8 cellular contexts compared by ENCODE assay signal in the genomic region with DNA sequence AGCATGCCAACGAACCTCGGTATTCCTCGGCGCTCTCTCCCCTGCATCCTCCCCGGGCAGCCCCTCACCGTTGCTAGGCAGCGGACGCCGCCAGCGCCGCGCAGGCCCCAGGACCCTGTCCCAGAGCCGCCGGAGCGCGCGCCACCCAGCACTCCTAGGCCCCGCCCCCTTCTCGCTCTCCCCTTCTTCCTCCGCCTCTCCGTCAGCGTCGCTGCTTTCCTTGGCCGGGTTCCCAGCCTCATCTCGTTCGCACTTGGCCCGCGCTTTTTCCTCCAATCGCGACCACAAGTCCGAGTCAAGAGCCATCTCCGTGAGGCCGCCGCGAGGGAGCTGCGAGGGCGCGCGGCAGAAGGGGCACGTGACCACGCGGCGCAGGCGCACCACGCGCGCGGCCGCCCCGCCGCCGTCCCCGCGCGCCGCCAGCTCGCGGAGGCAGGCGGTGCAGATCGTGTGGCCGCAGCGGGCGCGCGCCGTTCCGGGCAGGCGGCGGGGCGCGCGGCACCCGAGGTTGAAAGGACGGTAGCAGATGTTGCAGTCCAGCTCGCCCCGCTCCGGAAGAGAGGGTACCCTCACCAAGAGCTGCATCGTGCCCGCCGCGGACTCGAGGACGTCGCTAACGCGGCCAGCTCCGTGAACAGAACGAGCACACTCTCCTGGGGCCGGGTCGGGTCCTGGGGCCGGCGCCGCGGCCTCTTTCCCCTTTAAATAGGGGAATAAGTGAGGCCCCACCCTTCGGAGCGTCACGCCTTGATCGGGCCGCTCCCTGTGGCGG. TPM values are rescaled to one million over a fixed set of nuclear protein-coding genes. Genes with fewer than 3 reads are reported as not detected.
DNase-seq lines count a peak whose midpoint lies in the region; ATAC-seq and TF ChIP-seq lines count a peak whose summit lies in the region.

A gene (minus strand): TSS at position 679 of the 772 bp plus-strand sequence. CDS start 94 bp downstream, at position 585.

- peak within 1 kb of the TSS; percentile 50 to 85 (median 76) for H3K27ac ChIP-seq in right lobe of liver

- ATAC-seq in GM19328 (IDR thresholded peaks at IDR 0.05; ENCODE audit: unreplicated experiment) (peak; percentile 66), HG03521 (IDR thresholded peaks at IDR 0.05; ENCODE audit: unreplicated experiment) (peak; percentile 73), right lobe of liver (peak; percentile 82 to 89 (median 84))

- no peaks in the 10 kb centered on the region for H3K36me3 ChIP-seq in right lobe of liver

- H3K9me3 ChIP-seq in right lobe of liver: no peaks in the 10 kb centered on the region

- H3K4me1 ChIP-seq in right lobe of liver: peaks cover 0 to 10% (median 0%) of the 10 kb centered on the region in 4 donors

- DNase-seq in AG20443 (ENCODE audit: low spot score): peak; percentile 93
- peak; percentile 99 for DNase-seq in NCI-H748 (lab: John Stamatoyannopoulos, UW; ENCODE audit: unreplicated experiment)
- peak; percentile 72 for DNase-seq in activated CD4-positive, alpha-beta T cell treated with anti-CD3 and anti-CD28 coated beads, Interleukin-2, amount 50 U/mL, for 4 hours
- peak; percentile 93 for DNase-seq in dermis blood vessel endothelial cell
- DNase-seq in right lobe of liver: peak; percentile 83 to 89 (median 89)
- DNase-seq in stimulated activated CD4-positive, alpha-beta T cell treated with anti-CD3 and anti-CD28 coated beads, Interleukin-4, amount 100 ng/mL, for 1 hour: peak; percentile 85

- H3K4me3 ChIP-seq in right lobe of liver: peak within 1 kb of the TSS; percentile 50 to 62 (median 61)

- no peaks in the 10 kb centered on the region for H3K27me3 ChIP-seq in right lobe of liver

- TF ChIP-seq CTCF in right lobe of liver (IDR thresholded peaks at IDR 0.05): no peak

- intact Hi-C loops in right lobe of liver (cut with DNase I): no loop called here

- 0% methylated on average over 16 of the region's 100 CpGs for WGBS in right lobe of liver (ENCODE audit: insufficient coverage, low coverage, low lambda C conversion rate, missing lambda C conversion rate)

- peak; percentile 21 for TF ChIP-seq POLR2A in right lobe of liver (IDR thresholded peaks at IDR 0.05)

RNA-seq across cellular contexts. Expression of the gene that starts here (rescaled TPM):
- total RNA-seq in dermis blood vessel endothelial cell (1.6 and 3.1 TPM in 2 replicates), right lobe of liver (under 1 TPM; 0.18 to 0.70 (median 0.46) TPM)

Comparison
In these comparisons a context has a peak if more than half of its experiments do, and no peak if none do; other contexts are left out.
1. Peak in every context shown above with its lines: DNase-seq, ATAC-seq, H3K4me3 ChIP-seq and H3K27ac ChIP-seq.
2. Peak in DNase-seq, ATAC-seq, H3K4me3 ChIP-seq and H3K27ac ChIP-seq in right lobe of liver; RNA of the gene not detected or under 1 TPM.